Comparison of ENCODE assay signal across 13 cellular contexts in genomic region chr3:63141-63845, GRCh38.
A peak's percentile ranks its signal among the peaks of the same experiment; 100 is the strongest.
DNase-seq lines count a peak whose midpoint lies in the region; ATAC-seq and TF ChIP-seq lines count a peak whose summit lies in the region.
"Had no signal": no experiment of that assay in that cellular context is flagged by ENCODE, and none has a peak within 500 bp of the region (broad histone marks: within the 10 kb centered on the region; RNA-seq: fewer than 3 reads in every experiment).

No MANE protein-coding gene starts in this region.

- CTCF ChIA-PET in activated CD4-positive, alpha-beta memory T cell treated with anti-CD3 and anti-CD28 coated beads, Interleukin-2, amount 10 ng/mL, durations not matched to agents 7 days and 5 days (lab: Charles Lee): no interaction called here

- H3K4me3 Mint-ChIP-seq in progenitor cell of endocrine pancreas (ENCODE audit: low read depth): peak overlapping the region; percentile 12
- H3K4me3 Mint-ChIP-seq in activated CD4-positive, alpha-beta memory T cell treated with anti-CD3 and anti-CD28 coated beads, Interleukin-2, amount 10 ng/mL, durations not matched to agents 7 days and 5 days: no peak overlapping the region
- no peak overlapping the region for H3K4me3 Mint-ChIP-seq in T-helper 2 cell treated with Interferon-gamma antibody and Interleukin-4, amounts not matched to agents 5 μg/mL and 100 μg/mL, for 36 hours
- H3K4me3 Mint-ChIP-seq: activated T-helper 17 cell treated with anti-CD3 and anti-CD28 coated beads, Interleukin-2, amount 50 U/mL, for 72 hours had no signal

- peaks cover 44% of the 10 kb centered on the region for H3K4me1 Mint-ChIP-seq in progenitor cell of endocrine pancreas (ENCODE audit: low read depth)
- no peaks in the 10 kb centered on the region for H3K4me1 Mint-ChIP-seq in activated CD4-positive, alpha-beta memory T cell treated with anti-CD3 and anti-CD28 coated beads, Interleukin-2, amount 10 ng/mL, durations not matched to agents 7 days and 5 days
- no peaks in the 10 kb centered on the region for H3K4me1 Mint-ChIP-seq in T-helper 2 cell treated with Interferon-gamma antibody and Interleukin-4, amounts not matched to agents 5 μg/mL and 100 μg/mL, for 36 hours (ENCODE audit: low read depth)
- H3K4me1 Mint-ChIP-seq: activated T-helper 17 cell treated with anti-CD3 and anti-CD28 coated beads, Interleukin-2, amount 50 U/mL, for 72 hours had no signal

- peaks cover 19% of the 10 kb centered on the region for H3K27me3 Mint-ChIP-seq in progenitor cell of endocrine pancreas
- no peaks in the 10 kb centered on the region for H3K27me3 Mint-ChIP-seq in activated CD4-positive, alpha-beta memory T cell treated with anti-CD3 and anti-CD28 coated beads, Interleukin-2, amount 10 ng/mL, durations not matched to agents 7 days and 5 days
- no peaks in the 10 kb centered on the region for H3K27me3 Mint-ChIP-seq in T-helper 2 cell treated with Interferon-gamma antibody and Interleukin-4, amounts not matched to agents 5 μg/mL and 100 μg/mL, for 36 hours (ENCODE audit: low read depth)

- H3K9me3 ChIP-seq in hepatocyte (ENCODE audit: low read depth): no peaks in the 10 kb centered on the region
- H3K9me3 ChIP-seq: prostate gland had no signal

- H3K27ac Mint-ChIP-seq in progenitor cell of endocrine pancreas: peak overlapping the region; percentile 93
- H3K27ac Mint-ChIP-seq in activated CD4-positive, alpha-beta memory T cell treated with anti-CD3 and anti-CD28 coated beads, Interleukin-2, amount 10 ng/mL, durations not matched to agents 7 days and 5 days: no peak overlapping the region
- no peak overlapping the region for H3K27ac Mint-ChIP-seq in T-helper 2 cell treated with Interferon-gamma antibody and Interleukin-4, amounts not matched to agents 5 μg/mL and 100 μg/mL, for 36 hours
- H3K27ac Mint-ChIP-seq: activated T-helper 17 cell treated with anti-CD3 and anti-CD28 coated beads, Interleukin-2, amount 50 U/mL, for 72 hours had no signal

- POLR2A ChIA-PET in activated CD4-positive, alpha-beta memory T cell treated with anti-CD3 and anti-CD28 coated beads, Interleukin-2, amount 10 ng/mL, durations not matched to agents 7 days and 5 days (lab: Charles Lee): no interaction called here

- no peak overlapping the region for H2AFZ ChIP-seq in hepatocyte

- no peaks in the 10 kb centered on the region for H4K20me1 ChIP-seq in hepatocyte (ENCODE audit: insufficient read depth, poor library complexity, severe bottlenecking)

- ATAC-seq in GM18858 (IDR thresholded peaks at IDR 0.05; ENCODE audit: unreplicated experiment): no peak
- ATAC-seq: activated T-helper 17 cell treated with anti-CD3 and anti-CD28 coated beads, Interleukin-2, amount 50 U/mL, for 72 hours had no signal

- TF ChIP-seq POLR2A in lower leg skin (IDR thresholded peaks at IDR 0.05): no peak

- TF ChIP-seq CTCF in VCaP (conservative IDR thresholded peaks at IDR 0.05) (no peak), hepatocyte (IDR thresholded peaks at IDR 0.05; ENCODE audit: poor library complexity) (no peak), progenitor cell of endocrine pancreas (IDR thresholded peaks at IDR 0.05; ENCODE audit: unreplicated experiment) (no peak), lower leg skin (IDR thresholded peaks at IDR 0.05) (no peak)

- H3K27ac ChIP-seq in VCaP (peak overlapping the region; percentile 73), hepatocyte (no peak overlapping the region)
- H3K27ac ChIP-seq: prostate gland had no signal

- H3K9me3 Mint-ChIP-seq in progenitor cell of endocrine pancreas (ENCODE audit: low read depth): peaks cover 6% of the 10 kb centered on the region
- H3K9me3 Mint-ChIP-seq in activated CD4-positive, alpha-beta memory T cell treated with anti-CD3 and anti-CD28 coated beads, Interleukin-2, amount 10 ng/mL, durations not matched to agents 7 days and 5 days: no peaks in the 10 kb centered on the region
- H3K9me3 Mint-ChIP-seq in T-helper 2 cell treated with Interferon-gamma antibody and Interleukin-4, amounts not matched to agents 5 μg/mL and 100 μg/mL, for 36 hours: no peaks in the 10 kb centered on the region

- H3K4me3 ChIP-seq in hepatocyte (no peak overlapping the region), lower leg skin (ENCODE audit: low read depth, poor library complexity, severe bottlenecking) (no peak overlapping the region)
- H3K4me3 ChIP-seq: prostate gland had no signal

- DNase-seq in NCI-H146 treated with DMSO at 0.1 percent for 48 hours (lab: John Stamatoyannopoulos, UW; ENCODE audit: unreplicated experiment) (peak; percentile 59), hepatocyte (ENCODE audit: low spot score) (peak; percentile 8), progenitor cell of endocrine pancreas (ENCODE audit: low spot score, unreplicated experiment) (no peak), lower leg skin (ENCODE audit: low spot score in 2 of 2) (no peak)
- no peak for DNase-seq in activated CD4-positive, alpha-beta memory T cell treated with anti-CD3 and anti-CD28 coated beads, Interleukin-2, amount 10 ng/mL, durations not matched to agents 7 days and 5 days
- no peak for DNase-seq in T-helper 2 cell treated with Interferon-gamma antibody and Interleukin-4, amounts not matched to agents 5 μg/mL and 100 μg/mL, for 36 hours (ENCODE audit: low spot score)
- DNase-seq: DMS 273 treated with DMSO at 0.1 percent for 48 hours, NCI-H1048, NCI-H446 treated with DMSO at 0.1 percent for 48 hours had no signal

- H3K36me3 ChIP-seq in hepatocyte (replicated peaks; ENCODE audit: insufficient read depth, low read depth): no peaks in the 10 kb centered on the region
- H3K36me3 ChIP-seq: prostate gland had no signal

- H3K9me2 ChIP-seq in hepatocyte (replicated peaks; ENCODE audit: insufficient read depth): no peaks in the 10 kb centered on the region

- 44% methylated on average over 7 of the region's 7 CpGs for WGBS in hepatocyte (ENCODE audit: low lambda C conversion rate, missing lambda C conversion rate)
- 62 to 69% methylated on average over 7 of the region's 7 CpGs for WGBS in lower leg skin, 2 donors

- intact Hi-C loops in lower leg skin (cut with DNase I; ENCODE audit: low total_unique reads): no loop called here

- no peaks in the 10 kb centered on the region for H3K79me2 ChIP-seq in hepatocyte

- peak overlapping the region; percentile 64 for H3K4me2 ChIP-seq in hepatocyte

- H3K36me3 Mint-ChIP-seq in progenitor cell of endocrine pancreas (ENCODE audit: insufficient read depth): peaks cover 2% of the 10 kb centered on the region
- H3K36me3 Mint-ChIP-seq in activated CD4-positive, alpha-beta memory T cell treated with anti-CD3 and anti-CD28 coated beads, Interleukin-2, amount 10 ng/mL, durations not matched to agents 7 days and 5 days (ENCODE audit: low read depth): no peaks in the 10 kb centered on the region
- H3K36me3 Mint-ChIP-seq in T-helper 2 cell treated with Interferon-gamma antibody and Interleukin-4, amounts not matched to agents 5 μg/mL and 100 μg/mL, for 36 hours (ENCODE audit: low read depth): no peaks in the 10 kb centered on the region

- no peaks in the 10 kb centered on the region for H3K4me1 ChIP-seq in hepatocyte (ENCODE audit: insufficient read depth)
- H3K4me1 ChIP-seq: prostate gland had no signal

- no peaks in the 10 kb centered on the region for H3K27me3 ChIP-seq in hepatocyte

Comparison
In these comparisons a context has a peak if more than half of its experiments do, and no peak if none do; other contexts are left out.
1. DNase-seq: peak in NCI-H146 treated with DMSO at 0.1 percent for 48 hours (single experiment) and hepatocyte (single experiment); none in progenitor cell of endocrine pancreas (single experiment), activated CD4-positive, alpha-beta memory T cell treated with anti-CD3 and anti-CD28 coated beads, Interleukin-2, amount 10 ng/mL, durations not matched to agents 7 days and 5 days (single experiment), T-helper 2 cell treated with Interferon-gamma antibody and Interleukin-4, amounts not matched to agents 5 μg/mL and 100 μg/mL, for 36 hours (single experiment) and lower leg skin (0 of 2).